9 cellular contexts compared by ENCODE assay signal in genomic region chr14:58296731-58297130, GRCh38. TPM values are rescaled to one million over a fixed set of nuclear protein-coding genes. Genes with fewer than 3 reads are reported as not detected.
DNase-seq lines count a peak whose midpoint lies in the region; ATAC-seq and TF ChIP-seq lines count a peak whose summit lies in the region.
"Had no signal": no experiment of that assay in that cellular context is flagged by ENCODE, and none has a peak within 500 bp of the region (broad histone marks: within the 10 kb centered on the region; RNA-seq: fewer than 3 reads in every experiment).

No MANE protein-coding gene starts in this region.

- no peaks in the 10 kb centered on the region for H3K9me3 Mint-ChIP-seq in CD8-positive, alpha-beta T cell

- peaks cover 65% of the 10 kb centered on the region for H3K4me1 Mint-ChIP-seq in CD8-positive, alpha-beta T cell (ENCODE audit: low read depth)

- 1 to 5% (median 4%) methylated on average over 3 of the region's 3 CpGs for WGBS in ovary, 3 donors

- TF ChIP-seq POLR2A in NB4 (IDR thresholded peaks at IDR 0.05; ENCODE audit: extremely low read depth, insufficient read length) (no peak), ovary (IDR thresholded peaks at IDR 0.05) (no peak)

- H3K27ac ChIP-seq in CD8-positive, alpha-beta T cell (ENCODE audit: low read depth, low read length), result no peak overlapping the region
- H3K27ac ChIP-seq in ovary, result peak overlapping the region in 1 of 2 donors; percentile 97

- peaks cover 47% of the 10 kb centered on the region for H3K36me3 Mint-ChIP-seq in CD8-positive, alpha-beta T cell

- no peaks in the 10 kb centered on the region for H3K27me3 ChIP-seq in CD8-positive, alpha-beta T cell (ENCODE audit: insufficient read depth, low read length)
- no peaks in the 10 kb centered on the region for H3K27me3 ChIP-seq in ovary

- H3K4me3 ChIP-seq in CD8-positive, alpha-beta T cell (ENCODE audit: low read depth, low read length), result peak overlapping the region; percentile 85
- H3K4me3 ChIP-seq in NB4 (ENCODE audit: low read depth, low read length), result peak overlapping the region; percentile 88
- H3K4me3 ChIP-seq in epithelial cell of esophagus (ENCODE audit: low read length), result peak overlapping the region; percentile 89
- H3K4me3 ChIP-seq in ovary, result peak overlapping the region; percentile 59

- no peak overlapping the region for H3K27ac Mint-ChIP-seq in CD8-positive, alpha-beta T cell

- no peak overlapping the region for H3K4me3 Mint-ChIP-seq in CD8-positive, alpha-beta T cell

- peaks cover 21% of the 10 kb centered on the region for H3K36me3 ChIP-seq in CD8-positive, alpha-beta T cell (ENCODE audit: insufficient read depth, low read length)
- H3K36me3 ChIP-seq in ovary, result no peaks in the 10 kb centered on the region

- POLR2A ChIA-PET in CD8-positive, alpha-beta T cell (lab: Charles Lee), result interaction anchor here (1.5 to 3.7 kb wide), 6 partner anchors 10 to 131 kb away, joined by 3 to 47 read pairs (median 13); partner anchors contain the start of genes KIAA0586, PSMA3 and TIMM9

- H3K27me3 Mint-ChIP-seq in CD8-positive, alpha-beta T cell (ENCODE audit: low read depth), result no peaks in the 10 kb centered on the region

- no peaks in the 10 kb centered on the region for H3K9me3 ChIP-seq in CD8-positive, alpha-beta T cell (ENCODE audit: low read length)
- H3K9me3 ChIP-seq in ovary, result no peaks in the 10 kb centered on the region

- ATAC-seq in CD8-positive, alpha-beta T cell, result no peak
- ATAC-seq in HG03097 (IDR thresholded peaks at IDR 0.05; ENCODE audit: low FRiP score, unreplicated experiment), result no peak

- no peak for TF ChIP-seq EP300 in ovary (IDR thresholded peaks at IDR 0.05)

- CTCF ChIA-PET in CD8-positive, alpha-beta T cell (lab: Charles Lee), result no interaction called here

- peaks cover 47% of the 10 kb centered on the region for H3K4me1 ChIP-seq in CD8-positive, alpha-beta T cell (ENCODE audit: insufficient read depth, low read length)
- peaks cover 7% of the 10 kb centered on the region for H3K4me1 ChIP-seq in ovary (ENCODE audit: insufficient read depth)

- no peak for DNase-seq in CD8-positive, alpha-beta T cell
- DNase-seq in NB4 (ENCODE audit: low read depth) (peak; percentile 9), epithelial cell of esophagus (ENCODE audit: low read depth) (peak; percentile 21), ovary (no peak), NCI-H510A treated with DMSO at 0.1 percent for 48 hours (lab: John Stamatoyannopoulos, UW) (no peak), NCI-H1048 (lab: John Stamatoyannopoulos, UW) (no peak), iPS-NIHi11 (ENCODE audit: low spot score) (no peak)
- DNase-seq: stimulated activated CD4-positive, alpha-beta T cell treated with anti-CD3 and anti-CD28 coated beads, Interleukin-4, amount 100 ng/mL, for 24 hours had no signal

- no peak for TF ChIP-seq CTCF in CD8-positive, alpha-beta T cell (IDR thresholded peaks at IDR 0.05)
- TF ChIP-seq CTCF in NB4 (IDR thresholded peaks at IDR 0.05; ENCODE audit: low read depth, low read length) (no peak), epithelial cell of esophagus (IDR thresholded peaks at IDR 0.05; ENCODE audit: insufficient read depth, low read depth, low read length, missing control alignments) (no peak), ovary (IDR thresholded peaks at IDR 0.05) (no peak)

- intact Hi-C loops in CD8-positive, alpha-beta T cell (cut with DNase I, micrococcal nuclease), result loop anchor here (1.0 to 10.0 kb wide), 4 partner anchors 14 to 1798 kb away; partner anchors contain the start of genes PCNX4 (in 1 of the 2) and PSMA3 (in 1 of the 2)
- intact Hi-C loops in ovary (cut with DNase I), result loop anchor here in 1 of 4 donors (5.0 kb wide), 1 partner anchor 54 kb away; the partner anchor contains the start of gene PSMA3

RNA-seq across cellular contexts. Expression of gene ARID4A, which starts 1.6 kb away (rescaled TPM):
- total RNA-seq in CD8-positive, alpha-beta T cell, result 10 to 100 TPM; 80.7 to 83.2 TPM
- total RNA-seq in ovary, result 10 to 100 TPM; 17.8 to 29.2 (median 25.8) TPM
- polyA plus RNA-seq in ovary, result 10 to 100 TPM; 10.1 to 15.7 TPM

RNA-seq across cellular contexts. Expression of gene PSMA3, which starts 52.1 kb away (rescaled TPM):
- total RNA-seq in CD8-positive, alpha-beta T cell, result 100 to 1,000 TPM; 105 to 106 TPM
- 100 to 1,000 TPM in 3 of 7 donors, 10 to 100 TPM in 4; 68.5 to 136 (median 93.4) TPM for total RNA-seq in ovary
- 10 to 100 TPM; 68.1 to 75.6 TPM for polyA plus RNA-seq in ovary

Comparison
In these comparisons a context has a peak if more than half of its experiments do, and no peak if none do; other contexts are left out.
1. DNase-seq: peak in NB4 (single experiment) and epithelial cell of esophagus (single experiment); none in CD8-positive, alpha-beta T cell (0 of 7), ovary (0 of 5), NCI-H510A treated with DMSO at 0.1 percent for 48 hours (single experiment), NCI-H1048 (single experiment) and iPS-NIHi11 (single experiment).
2. Peak in every context shown above with its lines, with median percentiles within 50 percentile points of each other: H3K4me3 ChIP-seq.